In the genomic region with DNA sequence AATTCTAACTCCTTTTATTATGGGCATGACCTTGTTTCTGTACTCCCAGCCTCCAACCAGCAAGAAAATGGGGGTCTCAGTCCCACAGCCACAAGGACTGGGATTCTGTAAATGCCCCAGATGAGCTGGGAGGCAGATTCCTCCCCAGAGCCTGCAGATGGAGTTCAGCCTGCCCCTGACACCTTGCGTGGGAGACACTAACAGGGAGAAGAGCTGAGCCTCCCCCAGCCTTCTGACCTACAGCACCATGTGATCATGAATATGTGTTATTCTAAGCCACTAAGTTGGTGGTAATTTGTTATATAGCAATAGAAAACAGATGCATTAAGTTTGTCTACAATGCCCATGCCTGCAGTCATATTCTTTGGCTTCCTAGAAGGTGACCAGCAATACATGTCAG, we compare ENCODE assay signal across 13 cellular contexts. TPM values are rescaled to one million over a fixed set of nuclear protein-coding genes. Genes with fewer than 3 reads are reported as not detected.
"Had no signal": no experiment of that assay in that cellular context is flagged by ENCODE, and none has a peak within 500 bp of the region (broad histone marks: within the 10 kb centered on the region; RNA-seq: fewer than 3 reads in every experiment).

No MANE protein-coding gene starts in this region.

- H3K9me3 ChIP-seq: lower lobe of right lung, right lobe of liver had no signal

- DNase-seq: activated CD4-positive, alpha-beta T cell treated with anti-CD3 and anti-CD28 coated beads, Interleukin-2, amount 50 U/mL, for 4 hours; activated CD8-positive, alpha-beta memory T cell treated with anti-CD3 and anti-CD28 coated beads, Interleukin-2, amount 10 ng/mL, durations not matched to agents 7 days and 5 days; activated effector memory CD4-positive, alpha-beta T cell treated with Interleukin-2 at 50 U/mL for 16 hours; activated T-cell treated with anti-CD3 and anti-CD28 coated beads, Interleukin-2, amount 50 U/mL, for 24 hours; amygdala; hippocampal formation; lower lobe of right lung; midbrain; stimulated activated naive CD4-positive, alpha-beta T cell had no signal

- H3K36me3 Mint-ChIP-seq: activated CD8-positive, alpha-beta memory T cell treated with anti-CD3 and anti-CD28 coated beads, Interleukin-2, amount 10 ng/mL, durations not matched to agents 7 days and 5 days; activated naive CD4-positive, alpha-beta T cell treated with anti-CD3 and anti-CD28 coated beads, Interleukin-2, amount 50 U/mL, for 24 hours had no signal

- H3K4me3 ChIP-seq: lower lobe of right lung, right lobe of liver had no signal

- H3K27ac Mint-ChIP-seq: activated CD8-positive, alpha-beta memory T cell treated with anti-CD3 and anti-CD28 coated beads, Interleukin-2, amount 10 ng/mL, durations not matched to agents 7 days and 5 days; activated naive CD4-positive, alpha-beta T cell treated with anti-CD3 and anti-CD28 coated beads, Interleukin-2, amount 50 U/mL, for 24 hours; activated T-cell treated with anti-CD3 and anti-CD28 coated beads, Interleukin-2, amount 50 U/mL, for 24 hours had no signal

- H3K27me3 ChIP-seq: right lobe of liver had no signal

- H3K27ac ChIP-seq: lower lobe of right lung had no signal

- H3K36me3 ChIP-seq: lower lobe of right lung, right lobe of liver had no signal

- ATAC-seq: activated CD4-positive, CD25-positive, alpha-beta regulatory T cell treated with anti-CD3 and anti-CD28 coated beads, Interleukin-2, amount 50 U/mL, for 24 hours; activated CD8-positive, alpha-beta memory T cell treated with anti-CD3 and anti-CD28 coated beads, Interleukin-2, amount 10 ng/mL, durations not matched to agents 7 days and 5 days had no signal

- H3K4me3 Mint-ChIP-seq: activated CD8-positive, alpha-beta memory T cell treated with anti-CD3 and anti-CD28 coated beads, Interleukin-2, amount 10 ng/mL, durations not matched to agents 7 days and 5 days; activated naive CD4-positive, alpha-beta T cell treated with anti-CD3 and anti-CD28 coated beads, Interleukin-2, amount 50 U/mL, for 24 hours; activated T-cell treated with anti-CD3 and anti-CD28 coated beads, Interleukin-2, amount 50 U/mL, for 24 hours had no signal

- H3K4me1 Mint-ChIP-seq: activated CD8-positive, alpha-beta memory T cell treated with anti-CD3 and anti-CD28 coated beads, Interleukin-2, amount 10 ng/mL, durations not matched to agents 7 days and 5 days; activated naive CD4-positive, alpha-beta T cell treated with anti-CD3 and anti-CD28 coated beads, Interleukin-2, amount 50 U/mL, for 24 hours had no signal

RNA-seq across cellular contexts. Expression of gene SLC22A3, which starts 39.7 kb away (rescaled TPM):
- total RNA-seq: activated CD8-positive, alpha-beta memory T cell treated with anti-CD3 and anti-CD28 coated beads, Interleukin-2, amount 10 ng/mL, durations not matched to agents 7 days and 5 days; T-helper 2 cell treated with Interferon-gamma antibody and Interleukin-4, amounts not matched to agents 100 ng/mL and 5 ng/mL, for 36 hours had no signal
